Comparison of ENCODE assay signal across 21 cellular contexts in genomic region chr21:33348728-33349127, GRCh38. TPM values are rescaled to one million over a fixed set of nuclear protein-coding genes. Genes with fewer than 3 reads are reported as not detected.
DNase-seq lines count a peak whose midpoint lies in the region; ATAC-seq, FAIRE-seq and TF ChIP-seq lines count a peak whose summit lies in the region.
"Had no signal": no experiment of that assay in that cellular context is flagged by ENCODE, and none has a peak within 500 bp of the region (broad histone marks: within the 10 kb centered on the region; RNA-seq: fewer than 3 reads in every experiment).

No MANE protein-coding gene starts in this region.

- CTCF ChIA-PET in endothelial cell of umbilical vein (lab: Charles Lee): interaction anchor here (0.7 to 6.2 kb wide), 12 partner anchors 12 to 257 kb away, joined by 3 to 63 read pairs (median 5); no protein-coding TSS in a partner anchor

- POLR2A ChIA-PET in endothelial cell of umbilical vein (lab: Charles Lee): no interaction called here

- H3K9ac ChIP-seq in endothelial cell of umbilical vein (replicated peaks; ENCODE audit: extremely low read depth, insufficient read depth, low read length): no peak overlapping the region
- H3K9ac ChIP-seq in kidney (ENCODE audit: low read length in 2 of 2): no peak overlapping the region
- H3K9ac ChIP-seq: KMS-11 had no signal

- no peaks in the 10 kb centered on the region for H3K27me3 ChIP-seq in endothelial cell of umbilical vein (ENCODE audit: control insufficient read depth in 2 of 2, insufficient read depth in 2 of 2, low read length in 2 of 2)

- DNase-seq in DMS 273 (lab: John Stamatoyannopoulos, UW; ENCODE audit: unreplicated experiment) (peak; percentile 76), NCI-H1694 (lab: John Stamatoyannopoulos, UW) (peak; percentile 36), astrocyte of the spinal cord (ENCODE audit: low read depth, low spot score) (peak; percentile 21), endothelial cell of umbilical vein (ENCODE audit: low read depth, low spot score) (peak; percentile 81), UCSD-AML1 (lab: John Stamatoyannopoulos, UW; ENCODE audit: unreplicated experiment) (no peak), GM20000 (ENCODE audit: low spot score) (no peak), kidney (no peak)
- DNase-seq: Calu3; CD4-positive, alpha-beta memory T cell; DMS79; HFFc6; MV-4-11; NCI-H1417; NCI-H2029; NCI-H748 treated with DMSO at 0.1 percent for 48 hours had no signal

- H2AFZ ChIP-seq in endothelial cell of umbilical vein (ENCODE audit: low read depth, low read length): no peak overlapping the region

- H3K9me1 ChIP-seq in endothelial cell of umbilical vein (replicated peaks; ENCODE audit: control insufficient read depth, extremely low read depth, insufficient read depth, low read length): peaks cover 2% of the 10 kb centered on the region

- H3K4me2 ChIP-seq in endothelial cell of umbilical vein (ENCODE audit: insufficient read depth, low read length): peak overlapping the region; percentile 11
- H3K4me2 ChIP-seq: A549, KMS-11 had no signal

- no peak for ATAC-seq in HG02588 (IDR thresholded peaks at IDR 0.05; ENCODE audit: unreplicated experiment)
- ATAC-seq: A549, Right ventricle myocardium inferior had no signal

- no peak for TF ChIP-seq POLR2A in endothelial cell of umbilical vein (IDR thresholded peaks at IDR 0.05; ENCODE audit: low read depth, low read length)

- H3K36me3 ChIP-seq in endothelial cell of umbilical vein (ENCODE audit: control insufficient read depth in 2 of 2, extremely low read depth in 1 of 2, insufficient read depth in 2 of 2, low read length in 2 of 2) (peaks cover 0 to 2% of the 10 kb centered on the region in 2 experiments), kidney (ENCODE audit: control insufficient read depth in 1 of 2, insufficient read depth in 2 of 2, low read length in 2 of 2) (peaks cover 10 to 15% of the 10 kb centered on the region in 2 donors)

- dilution Hi-C loops in endothelial cell of umbilical vein (cut with MboI; ENCODE audit: extremely low pct_ligation_motif_present, low sequenced_read_pairs): no loop called here

- no peaks in the 10 kb centered on the region for H4K20me1 ChIP-seq in endothelial cell of umbilical vein (replicated peaks; ENCODE audit: control insufficient read depth, extremely low read depth, insufficient read depth, low read length)

- H3K4me1 ChIP-seq in endothelial cell of umbilical vein (ENCODE audit: control insufficient read depth, extremely low read depth, insufficient read depth, low read length): peaks cover 8% of the 10 kb centered on the region
- peaks cover 0 to 3% of the 10 kb centered on the region in 2 donors for H3K4me1 ChIP-seq in kidney (ENCODE audit: control insufficient read depth in 1 of 2, insufficient read depth in 1 of 2, low read depth in 1 of 2, low read length in 2 of 2)
- H3K4me1 ChIP-seq: A549 had no signal

- peak overlapping the region; percentile 43 for H3K27ac ChIP-seq in endothelial cell of umbilical vein (ENCODE audit: insufficient read depth, low read depth, low read length)
- no peak overlapping the region for H3K27ac ChIP-seq in kidney (ENCODE audit: low read depth in 2 of 2, low read length in 2 of 2)
- H3K27ac ChIP-seq: A549, KMS-11 had no signal

- FAIRE-seq in endothelial cell of umbilical vein (lab: Jason Lieb, UNC): peak; percentile 70
- no peak for FAIRE-seq in kidney (lab: Jason Lieb, UNC)
- FAIRE-seq: A549, H54, RCC 7860 had no signal

- H3K79me2 ChIP-seq in endothelial cell of umbilical vein (ENCODE audit: control insufficient read depth, insufficient read depth, low read length): no peaks in the 10 kb centered on the region

- in situ Hi-C loops in astrocyte of the spinal cord (cut with HindIII; ENCODE audit: low sequenced_read_pairs): no loop called here

- no TSS peak for BruUV-seq in endothelial cell of umbilical vein (replicated peaks; lab: Mats Ljungman, UMichigan)

- TF ChIP-seq CTCF in astrocyte of the spinal cord (IDR thresholded peaks at IDR 0.05; ENCODE audit: low read depth, low read length): no peak
- no peak for TF ChIP-seq CTCF in endothelial cell of umbilical vein (IDR thresholded peaks at IDR 0.05; ENCODE audit: extremely low read depth in 1 of 2, insufficient read depth in 1 of 2, low read depth in 1 of 2, low read length in 2 of 2)
- no peak for TF ChIP-seq CTCF in GM20000 (IDR thresholded peaks at IDR 0.05; ENCODE audit: extremely low read depth, missing control alignments)
- TF ChIP-seq CTCF in kidney (IDR thresholded peaks at IDR 0.05; ENCODE audit: borderline replicate concordance, extremely low read depth, insufficient read depth): no peak

- intact Hi-C loops in endothelial cell of umbilical vein (cut with micrococcal nuclease) (loop anchor here (1.0 kb wide), 1 partner anchor 97 kb away; no protein-coding TSS in a partner anchor), kidney (cut with DNase I) (no loop called here)

- H3K9me3 ChIP-seq in endothelial cell of umbilical vein (replicated peaks; ENCODE audit: control insufficient read depth, insufficient read depth, low read length) (no peaks in the 10 kb centered on the region), kidney (ENCODE audit: control insufficient read depth in 1 of 2, low read length in 2 of 2) (no peaks in the 10 kb centered on the region)
- H3K9me3 ChIP-seq: A549 had no signal

- H3K4me3 ChIP-seq in astrocyte of the spinal cord (ENCODE audit: low read depth, low read length) (no peak overlapping the region), endothelial cell of umbilical vein (replicated peaks in 1 of 3; ENCODE audit: insufficient read depth in 1 of 3, low read depth in 1 of 3, low read length in 3 of 3) (no peak overlapping the region), kidney (ENCODE audit: low read length in 2 of 2) (no peak overlapping the region)
- H3K4me3 ChIP-seq: A549 had no signal

TF ChIP-seq in endothelial cell of umbilical vein, 7 proteins besides CTCF, POLR2A, EP300 and RAD21:
- TF ChIP-seq FOS (IDR thresholded peaks at IDR 0.05; ENCODE audit: borderline replicate concordance, insufficient read depth, low read length): no peak
- TF ChIP-seq GATA2 (IDR thresholded peaks at IDR 0.05; ENCODE audit: insufficient read depth, insufficient read length, low read depth, low read length): no peak
- TF ChIP-seq EZH2 (IDR thresholded peaks at IDR 0.05; ENCODE audit: borderline replicate concordance, low read depth, low read length, severe bottlenecking): no peak
- no peak for TF ChIP-seq POLR2AphosphoS5 (IDR thresholded peaks at IDR 0.05; ENCODE audit: insufficient read depth, low read depth, low read length)
- TF ChIP-seq MYC (IDR thresholded peaks at IDR 0.05; ENCODE audit: low read depth, low read length): no peak
- TF ChIP-seq MAX (IDR thresholded peaks at IDR 0.05; ENCODE audit: insufficient read depth, insufficient read length): no peak
- TF ChIP-seq JUN (IDR thresholded peaks at IDR 0.05; ENCODE audit: borderline replicate concordance, insufficient read depth, insufficient read length, low read depth): no peak

RNA-seq across cellular contexts. Expression of gene IFNAR1, which starts 24.0 kb away (rescaled TPM):
- 44.6 and 47.8 TPM in 2 replicates for total RNA-seq in endothelial cell of umbilical vein
- 7.1 and 16.2 TPM in 2 replicates for polyA plus RNA-seq in endothelial cell of umbilical vein
- 11.2 and 12.4 TPM in 2 replicates for polyA plus RNA-seq in endothelial cell of umbilical vein (2011; cell fraction: cytosol; rRNA removed)
- 5.2 and 6.0 TPM in 2 replicates for polyA plus RNA-seq in endothelial cell of umbilical vein (2011; cell fraction: nucleus; rRNA removed)
- polyA plus RNA-seq in endothelial cell of umbilical vein (2012): 29.5 and 38.8 TPM in 2 replicates
- 15.3 and 16.2 TPM in 2 replicates for polyA minus RNA-seq in endothelial cell of umbilical vein
- polyA minus RNA-seq in endothelial cell of umbilical vein (2011; cell fraction: cytosol; rRNA and poly(A)+ RNA removed): 16.2 TPM
- polyA minus RNA-seq in endothelial cell of umbilical vein (2011; cell fraction: nucleus; rRNA and poly(A)+ RNA removed): 8.9 and 10.4 TPM in 2 replicates
- total RNA-seq in kidney: 60.9 TPM
- polyA plus RNA-seq in kidney (ENCODE audit: insufficient read depth, low read depth, low replicate concordance): 15.9 TPM

RNA-seq across cellular contexts. Expression of gene IFNGR2, which starts 54.5 kb away (rescaled TPM):
- total RNA-seq in endothelial cell of umbilical vein: 46.1 and 47.3 TPM in 2 replicates
- polyA plus RNA-seq in endothelial cell of umbilical vein: 44.2 and 55.3 TPM in 2 replicates
- 51.0 and 58.8 TPM in 2 replicates for polyA plus RNA-seq in endothelial cell of umbilical vein (2011; cell fraction: cytosol; rRNA removed)
- polyA plus RNA-seq in endothelial cell of umbilical vein (2011; cell fraction: nucleus; rRNA removed): 24.2 and 29.2 TPM in 2 replicates
- 62.2 and 72.5 TPM in 2 replicates for polyA plus RNA-seq in endothelial cell of umbilical vein (2012)
- polyA minus RNA-seq in endothelial cell of umbilical vein: 61.8 and 65.3 TPM in 2 replicates
- polyA minus RNA-seq in endothelial cell of umbilical vein (2011; cell fraction: cytosol; rRNA and poly(A)+ RNA removed): 29.3 TPM
- polyA minus RNA-seq in endothelial cell of umbilical vein (2011; cell fraction: nucleus; rRNA and poly(A)+ RNA removed): 12.1 and 15.9 TPM in 2 replicates
- total RNA-seq in kidney: 68.3 TPM
- polyA plus RNA-seq in kidney (ENCODE audit: insufficient read depth, low read depth, low replicate concordance): 57.6 TPM

Comparison
In these comparisons a context has a peak if more than half of its experiments do, and no peak if none do; other contexts are left out.
1. DNase-seq: peak in DMS 273 (single experiment), NCI-H1694 (single experiment), astrocyte of the spinal cord (single experiment) and endothelial cell of umbilical vein (single experiment); none in UCSD-AML1 (single experiment), GM20000 (single experiment) and kidney (single experiment).